ENCODE assay signal across 11 cellular contexts in genomic region chr20:49785851-49786174, GRCh38. TPM values are rescaled to one million over a fixed set of nuclear protein-coding genes. Genes with fewer than 3 reads are reported as not detected.
A peak's percentile ranks its signal among the peaks of the same experiment; 100 is the strongest.
DNase-seq lines count a peak whose midpoint lies in the region; ATAC-seq, FAIRE-seq and TF ChIP-seq lines count a peak whose summit lies in the region.
"Had no signal": no experiment of that assay in that cellular context is flagged by ENCODE, and none has a peak within 500 bp of the region (broad histone marks: within the 10 kb centered on the region; RNA-seq: fewer than 3 reads in every experiment).

No MANE protein-coding gene starts in this region.

- no peak overlapping the region for H3K27ac ChIP-seq in H1 (ENCODE audit: low read depth, low read length)
- H3K27ac ChIP-seq: body of pancreas had no signal

- H2BK120ac ChIP-seq in H1 (replicated peaks; ENCODE audit: low read depth, low read length): no peak overlapping the region

- no peaks in the 10 kb centered on the region for H3K36me3 ChIP-seq in H1 (ENCODE audit: control insufficient read depth in 2 of 4, insufficient read depth in 4 of 4, low read length in 3 of 4)
- H3K36me3 ChIP-seq: heart left ventricle had no signal

- TF ChIP-seq CTCF in GM12875 (IDR thresholded peaks at IDR 0.05; ENCODE audit: borderline replicate concordance, insufficient read depth, low read depth, low read length) (no peak), H1 (IDR thresholded peaks at IDR 0.05; ENCODE audit: control extremely low read depth in 1 of 3, insufficient read depth in 1 of 3, low read depth in 1 of 3, low read length in 3 of 3) (no peak)

- H3K4me3 ChIP-seq in GM12875 (ENCODE audit: low read depth, low read length): peak overlapping the region; percentile 8
- H3K4me3 ChIP-seq in H1 (ENCODE audit: extremely low read depth in 1 of 4, insufficient read depth in 2 of 4, low read depth in 3 of 4, low read length in 4 of 4): no peak overlapping the region
- H3K4me3 ChIP-seq: body of pancreas had no signal

- no peaks in the 10 kb centered on the region for H3K79me1 ChIP-seq in H1 (ENCODE audit: low read depth, low read length)

- H3K4me1 ChIP-seq in H1 (replicated peaks in 1 of 4; ENCODE audit: control insufficient read depth in 3 of 4, insufficient read depth in 4 of 4, low read length in 3 of 4): no peaks in the 10 kb centered on the region; a peak in 1 of 7 replicates
- H3K4me1 ChIP-seq: body of pancreas had no signal

- ATAC-seq in GM21423 (IDR thresholded peaks at IDR 0.05; ENCODE audit: unreplicated experiment) (peak; percentile 92), HG03432 (IDR thresholded peaks at IDR 0.05; ENCODE audit: unreplicated experiment) (peak; percentile 91), left colon (no peak), SK-N-SH treated with all-trans-retinoic acid at 6 μM for 48 hours (no peak)
- ATAC-seq: body of pancreas had no signal

- H4K5ac ChIP-seq in H1 (ENCODE audit: insufficient read length, low read depth, low read length): no peak overlapping the region

- no peak overlapping the region for H3K4ac ChIP-seq in H1 (replicated peaks; ENCODE audit: insufficient read length, low read depth, low read length)

- no peak overlapping the region for H3K18ac ChIP-seq in H1 (ENCODE audit: extremely low read depth, low read length)

- no peak overlapping the region for H4K91ac ChIP-seq in H1 (replicated peaks; ENCODE audit: insufficient read length, low read length)

- TF ChIP-seq RAD21 in H1 (IDR thresholded peaks at IDR 0.05 in 1 of 2, conservative IDR thresholded peaks at IDR 0.05 in 1 of 2; ENCODE audit: low read depth in 2 of 2, low read length in 2 of 2): no peak

- DNase-seq in H1 (ENCODE audit: low read depth in 1 of 2, low spot score in 2 of 2) (no peak), GM03348 (ENCODE audit: low spot score) (no peak), left colon (no peak), hypothalamus (lab: John Stamatoyannopoulos, UW) (no peak)
- DNase-seq: body of pancreas, heart left ventricle, T1000 had no signal

- H3K79me2 ChIP-seq in H1 (ENCODE audit: control insufficient read depth in 1 of 2, insufficient read depth in 2 of 2, low read length in 2 of 2): no peaks in the 10 kb centered on the region

- H3K9me3 ChIP-seq in H1 (ENCODE audit: insufficient read depth in 2 of 2, low read depth in 1 of 2, low read length in 1 of 2): no peaks in the 10 kb centered on the region
- H3K9me3 ChIP-seq: body of pancreas, heart left ventricle had no signal

- H3K27me3 ChIP-seq in H1 (replicated peaks in 1 of 4; ENCODE audit: control insufficient read depth in 3 of 4, extremely low read depth in 1 of 4, insufficient read depth in 3 of 4, low read length in 3 of 4): no peaks in the 10 kb centered on the region
- H3K27me3 ChIP-seq: body of pancreas, heart left ventricle had no signal

- TF ChIP-seq POLR2A in H1 (IDR thresholded peaks at IDR 0.05; ENCODE audit: control extremely low read depth in 1 of 2, low read depth in 2 of 2, low read length in 2 of 2): no peak

- FAIRE-seq in H1 (lab: Jason Lieb, UNC): no peak

- no peak overlapping the region for H2AK5ac ChIP-seq in H1 (ENCODE audit: low read depth, low read length)

- WGBS in H1 (ENCODE audit: extremely low coverage in 1 of 2, insufficient coverage in 1 of 2, insufficient read length in 1 of 2, insufficient replicate concordance in 2 of 2, low coverage in 1 of 2, low lambda C conversion rate in 2 of 2, missing lambda C conversion rate in 1 of 2), 2 experiments: 89% methylated on average over 4 of the region's 4 CpGs; no CpG with 5 or more reads in 1 of the 2 experiments

- TF ChIP-seq EP300 in H1 (IDR thresholded peaks at IDR 0.05; ENCODE audit: borderline replicate concordance in 1 of 2, low read depth in 2 of 2, low read length in 2 of 2): no peak

- H3K4me2 ChIP-seq in H1 (ENCODE audit: insufficient read depth in 1 of 2, low read depth in 2 of 2, low read length in 2 of 2): no peak overlapping the region

- H3K23ac ChIP-seq in H1 (ENCODE audit: insufficient read length): no peak overlapping the region

- no peak overlapping the region for H3K9ac ChIP-seq in H1 (replicated peaks in 1 of 4; ENCODE audit: extremely low read depth in 1 of 4, low read depth in 3 of 4, low read length in 3 of 4)

- no peak overlapping the region for H4K8ac ChIP-seq in H1 (ENCODE audit: extremely low read depth, insufficient read depth, low read length)

- no peak overlapping the region for H3K56ac ChIP-seq in H1 (replicated peaks; ENCODE audit: insufficient read length, low read depth, low read length)

- intact Hi-C loops in left colon (cut with DNase I, micrococcal nuclease): no loop called here

- no peaks in the 10 kb centered on the region for H4K20me1 ChIP-seq in H1 (replicated peaks in 1 of 2; ENCODE audit: control insufficient read depth in 1 of 2, insufficient read depth in 2 of 2, low read length in 2 of 2)

- CTCF ChIA-PET in H1 (lab: Charles Lee; ENCODE audit: partially characterized antibody): interaction anchor here (0.7 to 4.5 kb wide), 14 partner anchors 8 to 235 kb away, joined by 3 to 16 read pairs (median 4); no protein-coding TSS in a partner anchor

- no peak overlapping the region for H2BK5ac ChIP-seq in H1 (ENCODE audit: low read depth, low read length)

- no peak overlapping the region for H2BK15ac ChIP-seq in H1 (ENCODE audit: low read length)

- H2BK20ac ChIP-seq in H1 (ENCODE audit: low read length): no peak overlapping the region

- POLR2A ChIA-PET in H1 (lab: Charles Lee; ENCODE audit: partially characterized antibody): interaction anchor here (1.3 to 1.7 kb wide), 2 partner anchors 32 to 73 kb away, joined by 3 to 4 read pairs; partner anchors contain the start of gene B4GALT5

- H3K14ac ChIP-seq in H1 (ENCODE audit: insufficient read length): no peak overlapping the region

- no peak overlapping the region; the same call in 1 of the 2 replicates for H2BK12ac ChIP-seq in H1 (ENCODE audit: low read depth, low read length)

- H2AFZ ChIP-seq in H1 (ENCODE audit: low read length): 0 out of 2 replicates have a peak overlapping the region, but pooled peaks have one; percentile 3

- H3K23me2 ChIP-seq in H1 (ENCODE audit: low read depth, low read length): no peaks in the 10 kb centered on the region

TF ChIP-seq in H1, 55 proteins besides CTCF, POLR2A, EP300 and RAD21 (continues in another document):
- TF ChIP-seq CTBP2 (IDR thresholded peaks at IDR 0.05; ENCODE audit: borderline replicate concordance, insufficient read depth, insufficient read length, low read length): no peak
- no peak for TF ChIP-seq RNF2 (IDR thresholded peaks at IDR 0.05; ENCODE audit: borderline replicate concordance, low read depth, low read length, missing control alignments, poor library complexity, severe bottlenecking)
- no peak for TF ChIP-seq POLR2AphosphoS5 (IDR thresholded peaks at IDR 0.05; ENCODE audit: low read depth, low read length)
- TF ChIP-seq SP1 (IDR thresholded peaks at IDR 0.05; ENCODE audit: low read depth, low read length): no peak
- TF ChIP-seq CHD1 (IDR thresholded peaks at IDR 0.05; ENCODE audit: low read depth, low read length): no peak
- TF ChIP-seq SIX5 (IDR thresholded peaks at IDR 0.05; ENCODE audit: low read depth, low read length): no peak
- TF ChIP-seq ATF2 (IDR thresholded peaks at IDR 0.05; ENCODE audit: low read length): no peak
- no peak for TF ChIP-seq EGR1 (IDR thresholded peaks at IDR 0.05; ENCODE audit: borderline replicate concordance, low read depth, low read length)

TF ChIP-seq in SK-N-SH treated with all-trans-retinoic acid at 6 μM for 48 hours, 23 proteins besides CTCF, POLR2A, EP300 and RAD21:
- no peak for TF ChIP-seq PPARA (CRISPR knock-in tag; IDR thresholded peaks at IDR 0.05; ENCODE audit: borderline replicate concordance)
- TF ChIP-seq ZNF8 (CRISPR knock-in tag; IDR thresholded peaks at IDR 0.05): no peak
- TF ChIP-seq CSRNP3 (CRISPR knock-in tag; IDR thresholded peaks at IDR 0.05): no peak
- no peak for TF ChIP-seq OSR1 (CRISPR knock-in tag; IDR thresholded peaks at IDR 0.05)
- TF ChIP-seq ZC3H10 (CRISPR knock-in tag; IDR thresholded peaks at IDR 0.05): no peak
- no peak for TF ChIP-seq ZFP30 (CRISPR knock-in tag; IDR thresholded peaks at IDR 0.05)
- no peak for TF ChIP-seq ARNTL (CRISPR knock-in tag; IDR thresholded peaks at IDR 0.05; ENCODE audit: borderline replicate concordance, low read depth)
- no peak for TF ChIP-seq SNAI2 (CRISPR knock-in tag; IDR thresholded peaks at IDR 0.05)
- TF ChIP-seq TOX (CRISPR knock-in tag; IDR thresholded peaks at IDR 0.05; ENCODE audit: borderline replicate concordance): no peak

RNA-seq across cellular contexts. Expression of gene SLC9A8, which starts 26.8 kb away (rescaled TPM):
- total RNA-seq in H1 (2021; fragmentation: NEBNext Ultra II Directional; extraction: Animal tissue kit (Norgen Biotek cat#: 25700)): 6.2 and 6.7 TPM in 2 replicates
- polyA plus RNA-seq in H1 (2011; rRNA removed): 3.2 and 5.0 TPM in 2 replicates
- polyA plus RNA-seq in H1 (2011; cell fraction: cytosol; rRNA removed): 3.0 TPM
- 10.2 TPM for polyA plus RNA-seq in H1 (2011; cell fraction: nucleus; rRNA removed)
- polyA plus RNA-seq in H1 (2012, experiment 1 of 2): 5.1 to 9.0 TPM (median 6.0 TPM) in 4 replicates
- 3.4 TPM for polyA plus RNA-seq in H1 (2012, experiment 2 of 2)
- 7.5 TPM for polyA plus RNA-seq in H1 (2013, experiment 1 of 2)
- 7.5 TPM for polyA plus RNA-seq in H1 (2013, experiment 2 of 2)
- 6.6 and 14.1 TPM in 2 replicates for polyA minus RNA-seq in H1 (2011; rRNA and poly(A)+ RNA removed)
- 2.7 TPM for polyA minus RNA-seq in H1 (2011; cell fraction: cytosol; rRNA and poly(A)+ RNA removed)
- polyA minus RNA-seq in H1 (2011; cell fraction: nucleus; rRNA and poly(A)+ RNA removed): 18.1 TPM
- 10 to 100 TPM; 16.5 to 18.7 TPM for total RNA-seq in left colon

Comparison
In these comparisons a context has a peak if more than half of its experiments do, and no peak if none do; other contexts are left out.
1. ATAC-seq: peak in GM21423 (single experiment) and HG03432 (single experiment); none in left colon (single experiment) and SK-N-SH treated with all-trans-retinoic acid at 6 μM for 48 hours (single experiment).